Comparison of ENCODE assay signal across 8 cellular contexts in the genomic region with DNA sequence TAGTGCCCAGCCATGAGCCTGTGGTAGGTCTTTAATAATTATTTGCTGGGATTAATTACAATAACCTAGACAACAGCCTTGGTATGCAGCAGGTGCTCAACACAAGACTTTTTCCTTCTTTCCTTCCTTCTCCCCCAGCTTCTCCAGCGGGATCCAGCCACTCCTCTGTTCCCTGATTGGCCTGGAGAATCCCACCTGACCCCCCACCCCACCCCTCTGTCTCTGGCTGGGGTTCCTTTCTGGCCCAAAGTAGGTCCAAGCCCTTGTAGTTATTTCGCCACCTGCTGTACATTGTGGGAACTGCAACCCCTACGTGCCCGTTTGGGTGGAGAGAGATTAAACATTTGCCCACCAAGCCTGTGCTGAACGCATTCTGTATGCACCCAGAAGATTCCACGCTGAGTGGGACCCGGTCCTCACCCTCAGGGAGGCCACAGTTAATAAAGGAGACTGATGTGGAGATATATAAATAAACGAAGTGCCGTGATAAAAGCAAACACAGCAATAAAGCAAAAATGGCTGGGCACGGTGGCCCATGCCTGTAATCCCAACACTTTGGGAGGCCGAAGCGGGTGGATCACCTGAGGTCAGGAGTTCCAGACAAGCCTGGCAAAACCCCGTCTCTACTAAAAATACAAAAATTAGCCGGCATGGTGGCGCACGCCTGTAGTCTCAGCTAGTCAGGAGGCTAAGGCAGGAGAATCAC. TPM values are rescaled to one million over a fixed set of nuclear protein-coding genes. Genes with fewer than 3 reads are reported as not detected.
DNase-seq lines count a peak whose midpoint lies in the region; ATAC-seq, FAIRE-seq and TF ChIP-seq lines count a peak whose summit lies in the region.

No MANE protein-coding gene starts in this region.

- no peak overlapping the region for H3K4me3 Mint-ChIP-seq in CD8-positive, alpha-beta memory T cell

- peaks cover 10 to 16% (median 14%) of the 10 kb centered on the region in 3 donors for H3K4me1 Mint-ChIP-seq in CD8-positive, alpha-beta memory T cell

- FAIRE-seq in pancreas (lab: Jason Lieb, UNC) (no peak), urothelium cell line (lab: Jason Lieb, UNC) (peak; percentile 91)

- peaks cover 5 to 11% of the 10 kb centered on the region in 2 donors for H3K27me3 Mint-ChIP-seq in CD8-positive, alpha-beta memory T cell

- no peak for TF ChIP-seq POLR2A in Peyer's patch (IDR thresholded peaks at IDR 0.05)

- H3K9me3 ChIP-seq in CD8-positive, alpha-beta memory T cell (ENCODE audit: low read length) = no peaks in the 10 kb centered on the region
- H3K9me3 ChIP-seq in Peyer's patch (no peaks in the 10 kb centered on the region), pancreas (no peaks in the 10 kb centered on the region)

- CTCF ChIA-PET in CD8-positive, alpha-beta memory T cell (lab: Charles Lee) = interaction anchor here (0.7 to 12.7 kb wide), 8 partner anchors 9 to 121 kb away, joined by 3 to 205 read pairs (median 6); no protein-coding TSS in a partner anchor

- peaks cover 12% of the 10 kb centered on the region for H3K4me1 ChIP-seq in CD8-positive, alpha-beta memory T cell (ENCODE audit: insufficient read depth, low read length)
- H3K4me1 ChIP-seq in Peyer's patch (peaks cover 0 to 6% (median 0%) of the 10 kb centered on the region in 4 donors), pancreas (peaks cover 5 to 16% (median 14%) of the 10 kb centered on the region in 3 donors)

- H3K36me3 ChIP-seq in CD8-positive, alpha-beta memory T cell (ENCODE audit: insufficient read depth, low read length) = no peaks in the 10 kb centered on the region
- peaks cover 0 to 29% (median 0%) of the 10 kb centered on the region in 3 donors for H3K36me3 ChIP-seq in Peyer's patch
- peaks cover 10 to 80% (median 38%) of the 10 kb centered on the region in 3 donors for H3K36me3 ChIP-seq in pancreas

- H3K27ac Mint-ChIP-seq in CD8-positive, alpha-beta memory T cell = peak overlapping the region in 2 of 8 donors; percentile 67 to 70

- ATAC-seq in HG02852 (IDR thresholded peaks at IDR 0.05; ENCODE audit: unreplicated experiment) (peak; percentile 59), pancreas (peak; percentile 42 to 83 (median 77)), GM21576 (IDR thresholded peaks at IDR 0.05; ENCODE audit: unreplicated experiment) (no peak)

- POLR2A ChIA-PET in CD8-positive, alpha-beta memory T cell (lab: Charles Lee) = interaction anchor here (0.7 kb wide), 2 partner anchors 83 to 621 kb away, joined by 3 read pairs; a partner anchor contains a TSS

- no peaks in the 10 kb centered on the region for H3K27me3 ChIP-seq in CD8-positive, alpha-beta memory T cell (ENCODE audit: insufficient read depth, low read length, poor library complexity, severe bottlenecking)
- H3K27me3 ChIP-seq in Peyer's patch (no peaks in the 10 kb centered on the region), pancreas (no peaks in the 10 kb centered on the region)

- H3K27ac ChIP-seq in CD8-positive, alpha-beta memory T cell (ENCODE audit: low read depth, low read length) = no peak overlapping the region
- H3K27ac ChIP-seq in Peyer's patch = no peak overlapping the region
- H3K27ac ChIP-seq in pancreas = peak overlapping the region; percentile 24 to 66 (median 60)

- intact Hi-C loops in pancreas (cut with DNase I) = no loop called here

- peak; percentile 59 to 82 (median 65) for DNase-seq in CD8-positive, alpha-beta memory T cell
- DNase-seq in Peyer's patch = peak; percentile 63 to 87 (median 72)
- DNase-seq in activated T-cell treated with anti-CD3 and anti-CD28 coated beads, Interleukin-2, amount 50 U/mL, for 1 hour = peak; percentile 74
- DNase-seq in fibroblast of mammary gland (ENCODE audit: low read depth) = peak; percentile 83
- DNase-seq in pancreas = peak in 5 of 6 donors; percentile 63 to 77 (median 72)
- DNase-seq in urothelium cell line (ENCODE audit: low spot score) = peak; percentile 88

- 30 to 31% methylated on average over 16 of the region's 16 CpGs for WGBS in pancreas, 2 donors

- TF ChIP-seq CTCF in Peyer's patch (IDR thresholded peaks at IDR 0.05) (peak; percentile 72 to 93 (median 82)), fibroblast of mammary gland (conservative IDR thresholded peaks at IDR 0.05; ENCODE audit: control insufficient read depth, insufficient read depth, low read depth, low read length) (peak; percentile 91), pancreas (IDR thresholded peaks at IDR 0.05) (peak; percentile 61 to 87 (median 78))

- no peaks in the 10 kb centered on the region for H3K9me3 Mint-ChIP-seq in CD8-positive, alpha-beta memory T cell

- peaks cover 0 to 1% (median 0%) of the 10 kb centered on the region in 3 donors for H3K36me3 Mint-ChIP-seq in CD8-positive, alpha-beta memory T cell

- no peak overlapping the region for H3K4me3 ChIP-seq in CD8-positive, alpha-beta memory T cell (ENCODE audit: low read length)
- H3K4me3 ChIP-seq in Peyer's patch (no peak overlapping the region), fibroblast of mammary gland (ENCODE audit: control insufficient read depth, low read depth, low read length) (no peak overlapping the region), pancreas (no peak overlapping the region)

RNA-seq across cellular contexts. Expression of a gene that starts 32.1 kb away (rescaled TPM):
- total RNA-seq in CD8-positive, alpha-beta memory T cell = 10 to 100 TPM; 85.8 to 87.2 TPM
- polyA plus RNA-seq in CD8-positive, alpha-beta memory T cell = 87.4 TPM
- total RNA-seq in Peyer's patch = 100 to 1,000 TPM; 104 to 270 (median 200) TPM
- total RNA-seq in pancreas = 10 to 100 TPM; 34.1 to 46.3 (median 35.0) TPM
- polyA plus RNA-seq in pancreas = 10 to 100 TPM; 81.1 to 88.8 TPM

RNA-seq across cellular contexts. Expression of a gene that starts 37.7 kb away (rescaled TPM):
- total RNA-seq in CD8-positive, alpha-beta memory T cell = not detected
- not detected for polyA plus RNA-seq in CD8-positive, alpha-beta memory T cell
- total RNA-seq in Peyer's patch (10 to 100 TPM; 13.2 to 50.6 (median 30.3) TPM), pancreas (100 to 1,000 TPM in 1 of 6 donors, 10 to 100 TPM in 5; 26.3 to 129 (median 47.9) TPM)
- polyA plus RNA-seq in pancreas = 10 to 100 TPM; 40.1 to 59.1 TPM

Comparison
In these comparisons a context has a peak if more than half of its experiments do, and no peak if none do; other contexts are left out.
1. H3K27ac ChIP-seq: peak in pancreas (4 of 4); none in CD8-positive, alpha-beta memory T cell (single experiment) and Peyer's patch (0 of 4).
2. RNA of a gene that starts 37.7 kb away (total RNA-seq): 26.3 to 129 TPM in pancreas and 13.2 to 50.6 TPM in Peyer's patch; not detected in CD8-positive, alpha-beta memory T cell; every median in the first group is over 10 times any median in the second.
3. Peak in every context shown above with its lines, with median percentiles within 50 percentile points of each other: DNase-seq and CTCF ChIP-seq.